ENCODE assay signal across 22 cellular contexts in genomic region chr17:66076546-66077190, GRCh38.
DNase-seq lines count a peak whose midpoint lies in the region; ATAC-seq and TF ChIP-seq lines count a peak whose summit lies in the region.
"Had no signal": no experiment of that assay in that cellular context is flagged by ENCODE, and none has a peak within 500 bp of the region (broad histone marks: within the 10 kb centered on the region; RNA-seq: fewer than 3 reads in every experiment).

No MANE protein-coding gene starts in this region.

- no peak for TF ChIP-seq EP300 in gastroesophageal sphincter (IDR thresholded peaks at IDR 0.05)

- H3K4me2 ChIP-seq in mesenchymal stem cell (ENCODE audit: low read length, poor library complexity, severe bottlenecking) = no peak overlapping the region

- no peak overlapping the region for H2BK15ac ChIP-seq in mesenchymal stem cell (ENCODE audit: low read depth, poor library complexity, severe bottlenecking)

- peaks cover 6% of the 10 kb centered on the region for H3K79me1 ChIP-seq in mesenchymal stem cell (replicated peaks; ENCODE audit: low read length, poor library complexity, severe bottlenecking)

- H3K14ac ChIP-seq in mesenchymal stem cell (ENCODE audit: low read length in 2 of 2) = no peak overlapping the region

- H3K4me3 ChIP-seq in mesenchymal stem cell (ENCODE audit: insufficient read depth in 1 of 2, low read depth in 1 of 2, low read length in 2 of 2) (no peak overlapping the region), gastroesophageal sphincter (no peak overlapping the region)
- H3K4me3 ChIP-seq: right lobe of liver had no signal

- H2BK5ac ChIP-seq in mesenchymal stem cell (ENCODE audit: low read depth, low read length, poor library complexity, severe bottlenecking) = no peak overlapping the region

- H3K4me1 Mint-ChIP-seq in activated naive CD4-positive, alpha-beta T cell treated with anti-CD3 and anti-CD28 coated beads for 36 hours (ENCODE audit: low read depth) = peaks cover 23% of the 10 kb centered on the region
- H3K4me1 Mint-ChIP-seq: IgD-negative memory B cell had no signal

- no peaks in the 10 kb centered on the region for H3K4me1 ChIP-seq in mesenchymal stem cell (ENCODE audit: control insufficient read depth, insufficient read depth, low read depth, low read length)
- no peaks in the 10 kb centered on the region for H3K4me1 ChIP-seq in gastroesophageal sphincter
- H3K4me1 ChIP-seq: right lobe of liver had no signal

- H2AFZ ChIP-seq in mesenchymal stem cell (ENCODE audit: low read depth, low read length) = no peak overlapping the region

- no peak overlapping the region for H2AK5ac ChIP-seq in mesenchymal stem cell (ENCODE audit: low read length, severe bottlenecking)

- H3K4ac ChIP-seq in mesenchymal stem cell (ENCODE audit: low read depth in 1 of 2, low read length in 2 of 2) = no peak overlapping the region

- no peak for TF ChIP-seq POLR2A in gastroesophageal sphincter (IDR thresholded peaks at IDR 0.05)

- H4K91ac ChIP-seq in mesenchymal stem cell (ENCODE audit: low read length) = no peak overlapping the region

- no peak overlapping the region for H4K8ac ChIP-seq in mesenchymal stem cell (ENCODE audit: low read length)

- H3K9me3 ChIP-seq in mesenchymal stem cell (ENCODE audit: control insufficient read depth, low read length) (no peaks in the 10 kb centered on the region), gastroesophageal sphincter (no peaks in the 10 kb centered on the region)
- H3K9me3 ChIP-seq: right lobe of liver had no signal

- CTCF ChIA-PET in activated naive CD4-positive, alpha-beta T cell treated with anti-CD3 and anti-CD28 coated beads for 36 hours (lab: Charles Lee) = interaction anchor here (0.6 to 1.4 kb wide), 2 partner anchors 89 to 96 kb away, joined by 3 read pairs; no protein-coding TSS in a partner anchor

- H3K18ac ChIP-seq in mesenchymal stem cell (ENCODE audit: low read depth in 1 of 2, low read length in 2 of 2) = no peak overlapping the region

- intact Hi-C loops in activated naive CD4-positive, alpha-beta T cell treated with anti-CD3 and anti-CD28 coated beads for 36 hours (cut with micrococcal nuclease) = no loop called here

- H3K9me3 Mint-ChIP-seq in activated naive CD4-positive, alpha-beta T cell treated with anti-CD3 and anti-CD28 coated beads for 36 hours = peaks cover 5% of the 10 kb centered on the region

- H3K27ac ChIP-seq in mesenchymal stem cell (ENCODE audit: low read length, poor library complexity, severe bottlenecking) (no peak overlapping the region), gastroesophageal sphincter (no peak overlapping the region)
- H3K27ac ChIP-seq: right lobe of liver had no signal

- no peaks in the 10 kb centered on the region for H3K27me3 Mint-ChIP-seq in activated naive CD4-positive, alpha-beta T cell treated with anti-CD3 and anti-CD28 coated beads for 36 hours (ENCODE audit: low read depth)

- H3K4me3 Mint-ChIP-seq in activated naive CD4-positive, alpha-beta T cell treated with anti-CD3 and anti-CD28 coated beads for 36 hours = no peak overlapping the region
- H3K4me3 Mint-ChIP-seq: CD4-positive, CD25-positive, alpha-beta regulatory T cell; IgD-negative memory B cell had no signal

- no peak overlapping the region for H3K27ac Mint-ChIP-seq in activated naive CD4-positive, alpha-beta T cell treated with anti-CD3 and anti-CD28 coated beads for 36 hours
- H3K27ac Mint-ChIP-seq: IgD-negative memory B cell had no signal

- 85% methylated on average over 5 of the region's 5 CpGs for WGBS in mesenchymal stem cell
- 57 to 58% methylated on average over 1 to 4 of the region's 5 CpGs for WGBS in gastroesophageal sphincter (ENCODE audit: low coverage in 1 of 2), 2 donors

- no peak overlapping the region for H3K23ac ChIP-seq in mesenchymal stem cell (ENCODE audit: low read length in 2 of 2)

- no peak for ATAC-seq in gastroesophageal sphincter
- ATAC-seq: Panc1; right lobe of liver; stimulated activated naive CD8-positive, alpha-beta T cell treated with anti-CD3 and anti-CD28 coated beads, Interleukin-15, Interleukin-2, amounts not matched to agents 100 U/mL and 50 U/mL, for 24 hours had no signal

- no peak overlapping the region for H2BK120ac ChIP-seq in mesenchymal stem cell (ENCODE audit: low read depth, low read length)

- H3K27me3 ChIP-seq in mesenchymal stem cell (ENCODE audit: control insufficient read depth in 1 of 2, insufficient read depth in 1 of 2, low read length in 2 of 2) (no peaks in the 10 kb centered on the region), gastroesophageal sphincter (no peaks in the 10 kb centered on the region)
- H3K27me3 ChIP-seq: right lobe of liver had no signal

- peak; percentile 4 for DNase-seq in activated naive CD4-positive, alpha-beta T cell treated with anti-CD3 and anti-CD28 coated beads for 36 hours
- DNase-seq in activated naive CD4-positive, alpha-beta T cell (lab: John Stamatoyannopoulos, UW) = no peak
- peak; percentile 28 for DNase-seq in H4 (ENCODE audit: low spot score)
- DNase-seq in SW480 (ENCODE audit: low spot score) = peak; percentile 55
- peak; percentile 9 for DNase-seq in mesenchymal stem cell
- no peak for DNase-seq in AG20443 (ENCODE audit: low spot score)
- DNase-seq in GM19240 (ENCODE audit: insufficient read length, low spot score) = no peak
- DNase-seq: ACHN; activated CD4-positive, alpha-beta T cell treated with anti-CD3 and anti-CD28 coated beads for 48 hours; activated CD8-positive, alpha-beta memory T cell treated with anti-CD3 and anti-CD28 coated beads, Interleukin-2, amount 50 U/mL, for 48 hours; activated gamma-delta T cell; aorta; CD4-positive, CD25-positive, alpha-beta regulatory T cell; NCI-H1105 treated with DMSO at 0.1 percent for 48 hours; NCI-H2171 treated with DMSO at 0.1 percent for 48 hours; occipital lobe; right lobe of liver; stimulated activated naive CD8-positive, alpha-beta T cell treated with anti-CD3 and anti-CD28 coated beads, Interleukin-15, Interleukin-2, amounts not matched to agents 100 U/mL and 50 U/mL, for 24 hours; trophoblast cell had no signal

- no peak overlapping the region for H2BK12ac ChIP-seq in mesenchymal stem cell (ENCODE audit: low read length in 2 of 2)

- H3K36me3 ChIP-seq in mesenchymal stem cell (ENCODE audit: control insufficient read depth in 1 of 2, insufficient read depth in 2 of 2, low read depth in 1 of 2, low read length in 2 of 2) (peaks cover 0 to 14% of the 10 kb centered on the region in 2 experiments), gastroesophageal sphincter (peaks cover 0 to 12% of the 10 kb centered on the region in 2 donors)
- H3K36me3 ChIP-seq: right lobe of liver had no signal

- no peak for TF ChIP-seq CTCF in gastroesophageal sphincter (IDR thresholded peaks at IDR 0.05)

- peaks cover 2% of the 10 kb centered on the region for H3K36me3 Mint-ChIP-seq in activated naive CD4-positive, alpha-beta T cell treated with anti-CD3 and anti-CD28 coated beads for 36 hours (ENCODE audit: low read depth)
- H3K36me3 Mint-ChIP-seq: CD4-positive, CD25-positive, alpha-beta regulatory T cell; IgD-negative memory B cell had no signal

- no peak overlapping the region for H3K9ac ChIP-seq in mesenchymal stem cell (ENCODE audit: low read length)

Comparison
In these comparisons a context has a peak if more than half of its experiments do, and no peak if none do; other contexts are left out.
1. DNase-seq: peak in activated naive CD4-positive, alpha-beta T cell treated with anti-CD3 and anti-CD28 coated beads for 36 hours (single experiment), H4 (single experiment), SW480 (single experiment) and mesenchymal stem cell (single experiment); none in activated naive CD4-positive, alpha-beta T cell (0 of 4), AG20443 (single experiment) and GM19240 (single experiment).